14 cellular contexts compared by ENCODE assay signal in genomic region chr13:25847635-25848616, GRCh38.
DNase-seq lines count a peak whose midpoint lies in the region; ATAC-seq, FAIRE-seq and TF ChIP-seq lines count a peak whose summit lies in the region.
"Had no signal": no experiment of that assay in that cellular context is flagged by ENCODE, and none has a peak within 500 bp of the region (broad histone marks: within the 10 kb centered on the region; RNA-seq: fewer than 3 reads in every experiment).

No MANE protein-coding gene starts in this region.

- H3K9me3 ChIP-seq in right lobe of liver (no peaks in the 10 kb centered on the region), HepG2 (ENCODE audit: low read length) (no peaks in the 10 kb centered on the region), OCI-LY3 (ENCODE audit: insufficient read depth, low read length) (no peaks in the 10 kb centered on the region)
- H3K9me3 ChIP-seq: heart right ventricle, left ventricle myocardium inferior had no signal

- CTCF ChIA-PET in HepG2 (lab: Yijun Ruan, JAX; ENCODE audit: low intra/inter-chr PET ratio, low total read pairs): no interaction called here

- H3K27ac ChIP-seq in right lobe of liver (no peak overlapping the region), HepG2 (ENCODE audit: extremely low read length, insufficient read depth, low read length) (no peak overlapping the region), OCI-LY3 (ENCODE audit: low read length) (no peak overlapping the region)
- H3K27ac ChIP-seq: epithelial cell of prostate, left ventricle myocardium inferior, parathyroid adenoma, VCaP had no signal

- H3K36me3 ChIP-seq in right lobe of liver (no peaks in the 10 kb centered on the region), HepG2 (replicated peaks in 1 of 2; ENCODE audit: control insufficient read depth in 1 of 2, insufficient read depth in 2 of 2, low read length in 2 of 2) (no peaks in the 10 kb centered on the region), OCI-LY3 (replicated peaks; ENCODE audit: low read depth, low read length) (no peaks in the 10 kb centered on the region)
- H3K36me3 ChIP-seq: heart right ventricle, left ventricle myocardium inferior had no signal

- ATAC-seq in right lobe of liver (peak in 3 of 4 donors; percentile 39 to 57 (median 55)), HepG2 (no peak), HG02884 (IDR thresholded peaks at IDR 0.05; ENCODE audit: unreplicated experiment) (no peak), HG03432 (IDR thresholded peaks at IDR 0.05; ENCODE audit: unreplicated experiment) (no peak)

- H3K4me1 ChIP-seq in right lobe of liver: no peaks in the 10 kb centered on the region
- no peaks in the 10 kb centered on the region for H3K4me1 ChIP-seq in HepG2 (ENCODE audit: insufficient read depth, low read length)
- H3K4me1 ChIP-seq in OCI-LY3 (ENCODE audit: low read length): peaks cover 70% of the 10 kb centered on the region
- H3K4me1 ChIP-seq: left ventricle myocardium inferior, parathyroid adenoma had no signal

- DNase-seq in right lobe of liver: no peak
- DNase-seq in HepG2 (ENCODE audit: low spot score): no peak
- peak; percentile 6 for DNase-seq in medulla oblongata (ENCODE audit: extremely low spot score)
- peak; percentile 60 for DNase-seq in ureter (ENCODE audit: low spot score)
- DNase-seq in stimulated activated CD4-positive, alpha-beta T cell treated with anti-CD3 and anti-CD28 coated beads, Interleukin-4, amount 100 ng/mL, for 24 hours: no peak
- DNase-seq: AML-193, heart right ventricle, left ventricle myocardium inferior had no signal

- H3K79me2 ChIP-seq in HepG2 (ENCODE audit: insufficient read depth, low read length) (no peaks in the 10 kb centered on the region), OCI-LY3 (ENCODE audit: low read length) (no peaks in the 10 kb centered on the region)
- H3K79me2 ChIP-seq: parathyroid adenoma had no signal

- H4K20me1 ChIP-seq in HepG2 (ENCODE audit: insufficient read depth, low read length): no peaks in the 10 kb centered on the region
- no peaks in the 10 kb centered on the region for H4K20me1 ChIP-seq in OCI-LY3 (ENCODE audit: insufficient read depth, low read length)

- H3K27me3 ChIP-seq in right lobe of liver (no peaks in the 10 kb centered on the region), HepG2 (ENCODE audit: control insufficient read depth in 1 of 2, insufficient read depth in 2 of 2, low read length in 2 of 2) (peaks cover 0 to 3% of the 10 kb centered on the region in 2 experiments; a peak in 1 of 5 replicates), OCI-LY3 (ENCODE audit: low read depth, low read length) (peaks cover 13% of the 10 kb centered on the region; the same call in 1 of the 2 replicates)

- TF ChIP-seq POLR2A in right lobe of liver (IDR thresholded peaks at IDR 0.05) (no peak), HepG2 (IDR thresholded peaks at IDR 0.05; ENCODE audit: insufficient read depth in 1 of 2, low read depth in 2 of 2, low read length in 2 of 2) (no peak)

- H3K4me2 ChIP-seq in HepG2 (ENCODE audit: low read depth, low read length): no peak overlapping the region
- peak overlapping the region; percentile 42 for H3K4me2 ChIP-seq in OCI-LY3 (ENCODE audit: low read length)

- no peak for FAIRE-seq in HepG2 (lab: Jason Lieb, UNC)

- H3K9ac ChIP-seq in HepG2 (ENCODE audit: insufficient read depth, low read depth, low read length) (no peak overlapping the region), OCI-LY3 (ENCODE audit: low read length) (no peak overlapping the region)
- H3K9ac ChIP-seq: parathyroid adenoma had no signal

- no peak for TF ChIP-seq CTCF in right lobe of liver (IDR thresholded peaks at IDR 0.05)
- no peak for TF ChIP-seq CTCF in HepG2 (CRISPR knock-in tag; IDR thresholded peaks at IDR 0.05)
- TF ChIP-seq CTCF in OCI-LY3 (IDR thresholded peaks at IDR 0.05; ENCODE audit: low read depth, low read length): no peak

- H2AFZ ChIP-seq in HepG2 (ENCODE audit: low read length): no peak overlapping the region
- no peak overlapping the region; the same call in 1 of the 2 replicates for H2AFZ ChIP-seq in OCI-LY3 (ENCODE audit: low read depth, low read length)
- H2AFZ ChIP-seq: parathyroid adenoma had no signal

- no TSS peak for BruUV-seq in HepG2 (replicated peaks; lab: Mats Ljungman, UMichigan)

- TF ChIP-seq EP300 in HepG2 (IDR thresholded peaks at IDR 0.05; ENCODE audit: low read depth in 2 of 2, low read length in 2 of 2) (no peak), HepG2 (CRISPR knock-in tag; IDR thresholded peaks at IDR 0.05; ENCODE audit: borderline replicate concordance) (no peak)

- intact Hi-C loops in right lobe of liver (cut with DNase I) (no loop called here), HepG2 (cut with micrococcal nuclease; ENCODE audit: unreplicated experiment) (no loop called here)

- H3K4me3 ChIP-seq in right lobe of liver (no peak overlapping the region), HepG2 (replicated peaks in 1 of 3; ENCODE audit: insufficient read depth in 1 of 3, low read depth in 2 of 3, low read length in 3 of 3) (no peak overlapping the region), OCI-LY3 (ENCODE audit: low read length) (peak overlapping the region; percentile 18; the same call in 1 of the 2 replicates)
- H3K4me3 ChIP-seq: heart right ventricle, left ventricle myocardium inferior had no signal

- TF ChIP-seq RAD21 in HepG2 (CRISPR knock-in tag; IDR thresholded peaks at IDR 0.05): no peak

- POLR2A ChIA-PET in HepG2 (lab: Yijun Ruan, JAX): no interaction called here

- in situ Hi-C loops in HepG2 (cut with HindIII; ENCODE audit: extremely low pct_ligation_motif_present, low pct_unique_long_range_greater_than_20kb): no loop called here

- 40% methylated on average over 8 of the region's 11 CpGs for WGBS in right lobe of liver (ENCODE audit: insufficient coverage, low coverage, low lambda C conversion rate, missing lambda C conversion rate)
- under 1% methylated on average over 11 of the region's 11 CpGs for WGBS in HepG2 (ENCODE audit: low lambda C conversion rate)

TF ChIP-seq in HepG2, 621 proteins besides CTCF, POLR2A, EP300 and RAD21:
- no peak for TF ChIP-seq NR0B2 (CRISPR knock-in tag; IDR thresholded peaks at IDR 0.05)
TF ChIP-seq in HepG2: peak in this region for 0.

Comparison
In these comparisons a context has a peak if more than half of its experiments do, and no peak if none do; other contexts are left out.
1. ATAC-seq: peak in right lobe of liver (3 of 4); none in HepG2 (single experiment), HG02884 (single experiment) and HG03432 (single experiment).
2. DNase-seq: peak in medulla oblongata (single experiment) and ureter (single experiment); none in right lobe of liver (0 of 3), HepG2 (single experiment) and stimulated activated CD4-positive, alpha-beta T cell treated with anti-CD3 and anti-CD28 coated beads, Interleukin-4, amount 100 ng/mL, for 24 hours (single experiment).